Comparison of ENCODE assay signal across 25 cellular contexts in genomic region chr22:20389288-20389687, GRCh38.
"Had no signal": no experiment of that assay in that cellular context is flagged by ENCODE, and none has a peak within 500 bp of the region (broad histone marks: within the 10 kb centered on the region; RNA-seq: fewer than 3 reads in every experiment).

No MANE protein-coding gene starts in this region.

- H3K9me3 Mint-ChIP-seq: effector memory CD8-positive, alpha-beta T cell; natural killer cell treated with Interleukin-12 subunit alpha and Interleukin-12 subunit beta and Interleukin-15 and Interleukin-18, amount 100 ng/mL, for 72 hours; neural crest cell; stimulated activated naive CD8-positive, alpha-beta T cell treated with anti-CD3 and anti-CD28 coated beads, Interleukin-15, Interleukin-2, amounts not matched to agents 100 ng/mL and 50 ng/mL, for 24 hours had no signal

- H3K36me3 Mint-ChIP-seq: memory B cell; mesothelial cell of epicardium; naive B cell; natural killer cell treated with Interleukin-12 subunit alpha and Interleukin-12 subunit beta and Interleukin-15 and Interleukin-18, amount 100 ng/mL, for 72 hours; stimulated activated naive B cell treated with anti-CD40 and anti-IgM and Interleukin-4, amounts not matched to agents 10 μg/mL and 1 μg/mL and 100 μg/mL, for 72 hours had no signal

- H3K9me3 ChIP-seq: colonic mucosa, gastrocnemius medialis, mucosa of descending colon, neutrophil, pancreas, right lobe of liver, thoracic aorta had no signal

- H3K27ac ChIP-seq: colonic mucosa, gastrocnemius medialis, neutrophil, pancreas, right lobe of liver, thoracic aorta, tibial nerve had no signal

- H3K36me3 ChIP-seq: colonic mucosa, gastrocnemius medialis, neutrophil, pancreas, right lobe of liver, thoracic aorta, tibial nerve had no signal

- H3K4me1 ChIP-seq: colonic mucosa, pancreas had no signal

- H3K27me3 ChIP-seq: colonic mucosa, neutrophil, right lobe of liver had no signal

- H3K4me3 ChIP-seq: colonic mucosa, gastrocnemius medialis, lung, mucosa of descending colon, pancreas, right lobe of liver, thoracic aorta, tibial nerve had no signal

- DNase-seq: colonic mucosa; dermis blood vessel endothelial cell; effector memory CD8-positive, alpha-beta T cell; foreskin fibroblast; gastrocnemius medialis; mucosa of descending colon; naive B cell; pancreas; retina; right lobe of liver; small intestine; stimulated activated CD4-positive, alpha-beta T cell treated with anti-CD3 and anti-CD28 coated beads, Interleukin-15, amount 100 ng/mL, for 24 hours; stimulated activated CD4-positive, alpha-beta T cell treated with anti-CD3 and anti-CD28 coated beads, Interleukin-2, amount 100 ng/mL, for 48 hours; stimulated activated naive B cell treated with anti-CD40 and anti-IgM and Interleukin-4, amounts not matched to agents 10 μg/mL and 1 μg/mL and 100 μg/mL, for 72 hours had no signal

- H3K27me3 Mint-ChIP-seq: memory B cell had no signal

- H3K27ac Mint-ChIP-seq: effector memory CD8-positive, alpha-beta T cell; memory B cell; mesothelial cell of epicardium; naive B cell; natural killer cell treated with Interleukin-12 subunit alpha and Interleukin-12 subunit beta and Interleukin-15 and Interleukin-18, amount 100 ng/mL, for 72 hours; stimulated activated naive B cell treated with anti-CD40 and anti-IgM and Interleukin-4, amounts not matched to agents 10 μg/mL and 1 μg/mL and 100 μg/mL, for 72 hours; stimulated activated naive CD8-positive, alpha-beta T cell treated with anti-CD3 and anti-CD28 coated beads, Interleukin-15, Interleukin-2, amounts not matched to agents 100 ng/mL and 50 ng/mL, for 24 hours had no signal

- H3K4me3 Mint-ChIP-seq: effector memory CD8-positive, alpha-beta T cell; memory B cell; mesothelial cell of epicardium; natural killer cell treated with Interleukin-12 subunit alpha and Interleukin-12 subunit beta and Interleukin-15 and Interleukin-18, amount 100 ng/mL, for 72 hours; neural crest cell; stimulated activated naive B cell treated with anti-CD40 and anti-IgM and Interleukin-4, amounts not matched to agents 10 μg/mL and 1 μg/mL and 100 μg/mL, for 72 hours; stimulated activated naive CD8-positive, alpha-beta T cell treated with anti-CD3 and anti-CD28 coated beads, Interleukin-15, Interleukin-2, amounts not matched to agents 100 ng/mL and 50 ng/mL, for 24 hours had no signal

- H3K4me1 Mint-ChIP-seq: memory B cell had no signal

- ATAC-seq: effector memory CD8-positive, alpha-beta T cell; gastrocnemius medialis; left lobe of liver; mucosa of descending colon; natural killer cell treated with Interleukin-12 subunit alpha and Interleukin-12 subunit beta and Interleukin-15 and Interleukin-18, amount 100 ng/mL, for 72 hours; pancreas; right lobe of liver; stimulated activated naive B cell treated with anti-CD40 and anti-IgM and Interleukin-4, amounts not matched to agents 10 μg/mL and 1 μg/mL and 100 μg/mL, for 72 hours had no signal

- FAIRE-seq: keratinocyte, pancreas, small intestine had no signal
